ENCODE assay signal across 6 cellular contexts in the genomic region with DNA sequence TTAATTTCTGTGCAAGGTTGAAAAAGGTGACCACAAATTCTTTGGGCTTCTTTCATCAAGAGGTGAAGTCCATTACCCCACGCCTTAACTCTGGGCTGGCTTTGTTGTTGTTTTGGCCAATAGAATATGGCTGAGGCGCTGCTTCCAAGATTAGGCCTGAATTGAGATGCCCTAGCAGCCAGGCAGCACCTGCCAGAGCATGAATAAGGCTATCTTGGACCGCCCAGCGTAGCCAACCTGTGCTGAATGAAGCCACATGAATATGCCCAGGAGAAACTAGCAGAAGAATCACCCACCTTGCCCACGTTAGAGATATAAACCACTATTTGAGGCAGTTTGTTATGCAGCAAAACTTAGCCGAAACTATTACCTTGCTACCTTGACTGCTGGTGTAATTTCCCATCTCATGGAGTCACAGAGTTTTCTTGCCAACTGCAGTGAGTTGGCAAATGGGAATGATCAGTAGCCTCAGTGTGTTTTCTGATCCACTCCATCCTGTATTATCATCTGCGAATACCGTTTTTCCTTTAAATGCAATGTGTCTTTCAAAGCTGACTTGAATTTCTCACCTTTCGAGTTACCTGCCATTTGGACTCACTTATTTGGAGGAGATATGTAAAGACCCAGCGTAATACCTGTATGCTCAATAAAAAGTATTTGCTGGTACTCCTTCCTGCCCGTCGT. TPM values are rescaled to one million over a fixed set of nuclear protein-coding genes. Genes with fewer than 3 reads are reported as not detected.
DNase-seq lines count a peak whose midpoint lies in the region; ATAC-seq and TF ChIP-seq lines count a peak whose summit lies in the region.

No MANE protein-coding gene starts in this region.

- no peak for ATAC-seq in foreskin keratinocyte
- no peak for ATAC-seq in HG03139 (IDR thresholded peaks at IDR 0.05; ENCODE audit: unreplicated experiment)
- no peak for ATAC-seq in HG03378 (IDR thresholded peaks at IDR 0.05; ENCODE audit: unreplicated experiment)

- H3K36me3 ChIP-seq in tibial artery: peaks cover 0 to 6% (median 2%) of the 10 kb centered on the region in 3 donors

- H3K4me3 ChIP-seq in tibial artery: peak overlapping the region; percentile 80 to 82

- TF ChIP-seq CTCF in foreskin keratinocyte (conservative IDR thresholded peaks at IDR 0.05) (no peak), tibial artery (IDR thresholded peaks at IDR 0.05) (no peak)

- H3K27me3 ChIP-seq in foreskin keratinocyte: no peaks in the 10 kb centered on the region
- H3K27me3 ChIP-seq in tibial artery: no peaks in the 10 kb centered on the region

- no peaks in the 10 kb centered on the region for H3K4me1 ChIP-seq in foreskin keratinocyte
- peaks cover 0 to 22% (median 11%) of the 10 kb centered on the region in 4 donors for H3K4me1 ChIP-seq in tibial artery

- H3K27ac ChIP-seq in foreskin keratinocyte: peak overlapping the region; percentile 67
- H3K27ac ChIP-seq in tibial artery: peak overlapping the region; percentile 84

- DNase-seq in A172 (ENCODE audit: low spot score): peak; percentile 18
- peak; percentile 7 for DNase-seq in NCI-H2227 (lab: John Stamatoyannopoulos, UW; ENCODE audit: unreplicated experiment)
- peak in 1 of 2 donors; percentile 25 for DNase-seq in foreskin keratinocyte
- DNase-seq in tibial artery: no peak

- intact Hi-C loops in tibial artery (cut with DNase I; ENCODE audit: low total_unique reads): no loop called here

- no peaks in the 10 kb centered on the region for H3K9me3 ChIP-seq in tibial artery

RNA-seq across cellular contexts. Expression of gene TSGA10, which starts 0.7 kb away (rescaled TPM):
- 2.0 and 4.0 TPM in 2 replicates for total RNA-seq in A172 (2014; rRNA removed; shearing (Covaris generic))
- total RNA-seq in foreskin keratinocyte: 3.0 and 4.1 TPM in 2 replicates
- 1.1 and 1.3 TPM in 2 replicates for polyA plus RNA-seq in foreskin keratinocyte

RNA-seq across cellular contexts. Expression of gene LIPT1, which starts 0.7 kb away (rescaled TPM):
- total RNA-seq in A172 (2014; rRNA removed; shearing (Covaris generic)): 7.2 and 8.4 TPM in 2 replicates
- 3.0 and 3.8 TPM in 2 replicates for total RNA-seq in foreskin keratinocyte
- 2.2 and 2.4 TPM in 2 replicates for polyA plus RNA-seq in foreskin keratinocyte

RNA-seq across cellular contexts. Expression of gene C2orf15, which starts 12.6 kb away (rescaled TPM):
- 1.0 and 1.4 TPM in 2 replicates for total RNA-seq in A172 (2014; rRNA removed; shearing (Covaris generic))
- 0.44 and 0.60 TPM in 2 replicates for total RNA-seq in foreskin keratinocyte
- polyA plus RNA-seq in foreskin keratinocyte: 0.36 and 0.50 TPM in 2 replicates

RNA-seq across cellular contexts. Expression of gene MITD1, which starts 26.8 kb away (rescaled TPM):
- total RNA-seq in A172 (2014; rRNA removed; shearing (Covaris generic)): 79.9 and 80.1 TPM in 2 replicates
- total RNA-seq in foreskin keratinocyte: 33.3 and 34.6 TPM in 2 replicates
- polyA plus RNA-seq in foreskin keratinocyte: 35.7 and 40.6 TPM in 2 replicates

RNA-seq across cellular contexts. Expression of gene MRPL30, which starts 26.9 kb away (rescaled TPM):
- total RNA-seq in A172 (2014; rRNA removed; shearing (Covaris generic)): 53.6 and 67.3 TPM in 2 replicates
- total RNA-seq in foreskin keratinocyte: 37.0 and 38.2 TPM in 2 replicates
- polyA plus RNA-seq in foreskin keratinocyte: 25.3 and 30.2 TPM in 2 replicates

Comparison
In these comparisons a context has a peak if more than half of its experiments do, and no peak if none do; other contexts are left out.
1. DNase-seq: peak in A172 (single experiment) and NCI-H2227 (single experiment); none in tibial artery (0 of 2).